21 cellular contexts compared by ENCODE assay signal in genomic region chr9:93635186-93636107, GRCh38. TPM values are rescaled to one million over a fixed set of nuclear protein-coding genes. Genes with fewer than 3 reads are reported as not detected.
A peak's percentile ranks its signal among the peaks of the same experiment; 100 is the strongest.
DNase-seq lines count a peak whose midpoint lies in the region; ATAC-seq, FAIRE-seq and TF ChIP-seq lines count a peak whose summit lies in the region.
"Had no signal": no experiment of that assay in that cellular context is flagged by ENCODE, and none has a peak within 500 bp of the region (broad histone marks: within the 10 kb centered on the region; RNA-seq: fewer than 3 reads in every experiment).

No MANE protein-coding gene starts in this region.

- peaks cover 0 to 12% of the 10 kb centered on the region in 2 donors for H3K4me1 Mint-ChIP-seq in natural killer cell

- no peaks in the 10 kb centered on the region for H3K27me3 Mint-ChIP-seq in natural killer cell (ENCODE audit: low read depth in 2 of 2)
- H3K27me3 Mint-ChIP-seq: naive thymus-derived CD4-positive, alpha-beta T cell; stimulated activated naive CD8-positive, alpha-beta T cell treated with anti-CD3 and anti-CD28 coated beads, Interleukin-15, Interleukin-2, amounts not matched to agents 100 ng/mL and 50 ng/mL, for 24 hours; type B pancreatic cell had no signal

- DNase-seq in left ventricle myocardium superior, result no peak
- no peak for DNase-seq in Right ventricle myocardium inferior (ENCODE audit: missing footprints)
- peak; percentile 49 for DNase-seq in coronary artery (ENCODE audit: low spot score)
- DNase-seq in natural killer cell, result peak; percentile 11
- no peak for DNase-seq in urothelium cell line (ENCODE audit: low spot score)
- DNase-seq in RCC 7860 (ENCODE audit: low spot score), result no peak
- DNase-seq: DMS79 treated with DMSO at 0.1 percent for 48 hours, KG1, mesenchymal stem cell, NCI-H226, SJCRH30, T-helper 2 cell had no signal

- TF ChIP-seq CTCF in coronary artery (IDR thresholded peaks at IDR 0.05) (no peak), natural killer cell (IDR thresholded peaks at IDR 0.05) (no peak)

- no peak overlapping the region for H3K27ac ChIP-seq in coronary artery
- H3K27ac ChIP-seq: SJCRH30, VCaP had no signal

- no peak overlapping the region for H3K27ac Mint-ChIP-seq in natural killer cell
- H3K27ac Mint-ChIP-seq: stimulated activated naive CD8-positive, alpha-beta T cell treated with anti-CD3 and anti-CD28 coated beads, Interleukin-15, Interleukin-2, amounts not matched to agents 100 ng/mL and 50 ng/mL, for 24 hours; type B pancreatic cell had no signal

- peaks cover 16% of the 10 kb centered on the region for H3K36me3 Mint-ChIP-seq in natural killer cell

- peak; percentile 15 for ATAC-seq in left ventricle myocardium superior
- no peak for ATAC-seq in Right ventricle myocardium inferior
- ATAC-seq in natural killer cell, result no peak
- no peak for ATAC-seq in HG03196 (IDR thresholded peaks at IDR 0.05; ENCODE audit: unreplicated experiment)
- ATAC-seq: naive thymus-derived CD4-positive, alpha-beta T cell had no signal

- H3K4me3 ChIP-seq in coronary artery, result no peak overlapping the region
- H3K4me3 ChIP-seq: adrenal gland, SJCRH30 had no signal

- H3K4me3 Mint-ChIP-seq in natural killer cell, result no peak overlapping the region
- H3K4me3 Mint-ChIP-seq: naive thymus-derived CD4-positive, alpha-beta T cell; stimulated activated naive CD8-positive, alpha-beta T cell treated with anti-CD3 and anti-CD28 coated beads, Interleukin-15, Interleukin-2, amounts not matched to agents 100 ng/mL and 50 ng/mL, for 24 hours; type B pancreatic cell had no signal

- H3K9me3 Mint-ChIP-seq in natural killer cell, result no peaks in the 10 kb centered on the region

- peak; percentile 62 for FAIRE-seq in urothelium cell line (lab: Jason Lieb, UNC)
- FAIRE-seq in RCC 7860 (lab: Jason Lieb, UNC), result no peak
- FAIRE-seq: bronchial epithelial cell, frontal cortex, GM12892 had no signal

- intact Hi-C loops in left ventricle myocardium superior (cut with micrococcal nuclease) (no loop called here), Right ventricle myocardium inferior (cut with DNase I) (no loop called here), natural killer cell (cut with micrococcal nuclease) (no loop called here)

RNA-seq across cellular contexts. Expression of gene PHF2, which starts 59.1 kb away (rescaled TPM):
- total RNA-seq in left ventricle myocardium superior, result 32.0 TPM
- total RNA-seq in Right ventricle myocardium inferior, result 28.7 TPM
- total RNA-seq in natural killer cell, result 10 to 100 TPM; 24.8 to 28.1 (median 26.4) TPM

Comparison
In these comparisons a context has a peak if more than half of its experiments do, and no peak if none do; other contexts are left out.
1. DNase-seq: peak in coronary artery (single experiment) and natural killer cell (single experiment); none in left ventricle myocardium superior (single experiment), Right ventricle myocardium inferior (single experiment), urothelium cell line (single experiment) and RCC 7860 (single experiment).